8 cellular contexts compared by ENCODE assay signal in genomic region chr10:62554632-62555199, GRCh38.
DNase-seq lines count a peak whose midpoint lies in the region; ATAC-seq and TF ChIP-seq lines count a peak whose summit lies in the region.

No MANE protein-coding gene starts in this region.

- H3K36me3 ChIP-seq in right atrium auricular region, result no peaks in the 10 kb centered on the region

- H3K9me3 ChIP-seq in right atrium auricular region, result no peaks in the 10 kb centered on the region

- H3K9me3 Mint-ChIP-seq in WTC11, result peaks cover 4% of the 10 kb centered on the region
- H3K9me3 Mint-ChIP-seq in stimulated activated effector memory CD8-positive, alpha-beta T cell treated with anti-CD3 and anti-CD28 coated beads, Interleukin-12 subunit alpha, Interleukin-12 subunit beta, amount 100 ng/mL, for 72 hours, result no peaks in the 10 kb centered on the region

- peak; percentile 30; the same call in 1 of the 2 replicates for TF ChIP-seq CTCF in WTC11 (IDR thresholded peaks at IDR 0.05)
- TF ChIP-seq CTCF in right atrium auricular region (IDR thresholded peaks at IDR 0.05), result peak; percentile 30 to 55
- no peak for TF ChIP-seq CTCF in coronary artery (IDR thresholded peaks at IDR 0.05)

- no peaks in the 10 kb centered on the region for H3K27me3 ChIP-seq in right atrium auricular region

- H3K27ac Mint-ChIP-seq in WTC11, result no peak overlapping the region
- no peak overlapping the region for H3K27ac Mint-ChIP-seq in stimulated activated effector memory CD8-positive, alpha-beta T cell treated with anti-CD3 and anti-CD28 coated beads, Interleukin-12 subunit alpha, Interleukin-12 subunit beta, amount 100 ng/mL, for 72 hours

- H3K36me3 Mint-ChIP-seq in WTC11, result no peaks in the 10 kb centered on the region
- H3K36me3 Mint-ChIP-seq in stimulated activated effector memory CD8-positive, alpha-beta T cell treated with anti-CD3 and anti-CD28 coated beads, Interleukin-12 subunit alpha, Interleukin-12 subunit beta, amount 100 ng/mL, for 72 hours, result no peaks in the 10 kb centered on the region

- POLR2A ChIA-PET in WTC11 (lab: Charles Lee), result no interaction called here

- ATAC-seq in GM19468 (IDR thresholded peaks at IDR 0.05; ENCODE audit: extremely low read depth, unreplicated experiment), result peak; percentile 46
- ATAC-seq in WTC11, result peak; percentile 98
- peak; percentile 54 for ATAC-seq in stimulated activated effector memory CD8-positive, alpha-beta T cell treated with anti-CD3 and anti-CD28 coated beads, Interleukin-12 subunit alpha, Interleukin-12 subunit beta, amount 100 ng/mL, for 72 hours

- no peak overlapping the region for H3K4me3 Mint-ChIP-seq in WTC11
- H3K4me3 Mint-ChIP-seq in stimulated activated effector memory CD8-positive, alpha-beta T cell treated with anti-CD3 and anti-CD28 coated beads, Interleukin-12 subunit alpha, Interleukin-12 subunit beta, amount 100 ng/mL, for 72 hours, result no peak overlapping the region

- DNase-seq in NCI-H1417 (lab: John Stamatoyannopoulos, UW) (peak in 2 of 3 experiments; percentile 14 to 35), NCI-H1417 treated with DMSO at 0.1 percent for 48 hours (lab: John Stamatoyannopoulos, UW) (no peak), LoVo (ENCODE audit: low spot score) (peak; percentile 14), WTC11 (ENCODE audit: low spot score) (peak; percentile 14), right atrium auricular region (ENCODE audit: low spot score) (no peak), coronary artery (ENCODE audit: low spot score) (no peak)
- no peak for DNase-seq in stimulated activated effector memory CD8-positive, alpha-beta T cell treated with anti-CD3 and anti-CD28 coated beads, Interleukin-12 subunit alpha, Interleukin-12 subunit beta, amount 100 ng/mL, for 72 hours (ENCODE audit: low spot score in 2 of 2)

- no peaks in the 10 kb centered on the region for H3K4me1 ChIP-seq in right atrium auricular region

- no peaks in the 10 kb centered on the region for H3K27me3 Mint-ChIP-seq in WTC11 (ENCODE audit: low read depth)

- H3K4me1 Mint-ChIP-seq in WTC11, result peaks cover 2% of the 10 kb centered on the region; the same call in 1 of the 2 replicates
- no peaks in the 10 kb centered on the region for H3K4me1 Mint-ChIP-seq in stimulated activated effector memory CD8-positive, alpha-beta T cell treated with anti-CD3 and anti-CD28 coated beads, Interleukin-12 subunit alpha, Interleukin-12 subunit beta, amount 100 ng/mL, for 72 hours

- H3K4me3 ChIP-seq in right atrium auricular region, result no peak overlapping the region
- H3K4me3 ChIP-seq in coronary artery, result no peak overlapping the region

- H3K27ac ChIP-seq in right atrium auricular region, result no peak overlapping the region
- no peak overlapping the region for H3K27ac ChIP-seq in coronary artery

- CTCF ChIA-PET in WTC11 (lab: Charles Lee), result interaction anchor here (1.0 to 1.2 kb wide), 5 partner anchors 21 to 263 kb away, joined by 3 to 8 read pairs (median 4); partner anchors contain the start of gene EGR2

TF ChIP-seq in WTC11, 78 proteins besides CTCF, POLR2A, EP300 and RAD21:
- TF ChIP-seq RELA (CRISPR knock-in tag; IDR thresholded peaks at IDR 0.05; ENCODE audit: borderline replicate concordance) (no peak), NFE2L1 (CRISPR knock-in tag; IDR thresholded peaks at IDR 0.05) (no peak)

Comparison
In these comparisons a context has a peak if more than half of its experiments do, and no peak if none do; other contexts are left out.
1. DNase-seq: peak in NCI-H1417 (2 of 3), LoVo (single experiment) and WTC11 (single experiment); none in NCI-H1417 treated with DMSO at 0.1 percent for 48 hours (single experiment), right atrium auricular region (single experiment), stimulated activated effector memory CD8-positive, alpha-beta T cell treated with anti-CD3 and anti-CD28 coated beads, Interleukin-12 subunit alpha, Interleukin-12 subunit beta, amount 100 ng/mL, for 72 hours (0 of 2) and coronary artery (single experiment).
2. ATAC-seq: peak in every context shown above with its lines; median percentile 98 in WTC11; 54 in stimulated activated effector memory CD8-positive, alpha-beta T cell treated with anti-CD3 and anti-CD28 coated beads, Interleukin-12 subunit alpha, Interleukin-12 subunit beta, amount 100 ng/mL, for 72 hours; 46 in GM19468.